In genomic region chr16:56277040-56277439, GRCh38 we compare ENCODE assay signal across 14 cellular contexts.
DNase-seq lines count a peak whose midpoint lies in the region; ATAC-seq, FAIRE-seq and TF ChIP-seq lines count a peak whose summit lies in the region.
"Had no signal": no experiment of that assay in that cellular context is flagged by ENCODE, and none has a peak within 500 bp of the region (broad histone marks: within the 10 kb centered on the region; RNA-seq: fewer than 3 reads in every experiment).

No MANE protein-coding gene starts in this region.

- H3K4me3 ChIP-seq in BE2C (ENCODE audit: low read depth, low read length) = no peak overlapping the region
- no peak overlapping the region for H3K4me3 ChIP-seq in liver (ENCODE audit: low read depth in 1 of 3, low read length in 3 of 3)
- H3K4me3 ChIP-seq: testis had no signal

- WGBS in liver = 78% methylated on average over 5 of the region's 5 CpGs

- H3K36me3 ChIP-seq in BE2C = peaks cover 66% of the 10 kb centered on the region
- peaks cover 2 to 33% (median 14%) of the 10 kb centered on the region in 4 donors for H3K36me3 ChIP-seq in liver (ENCODE audit: control insufficient read depth in 4 of 4, insufficient read depth in 3 of 4, low read depth in 1 of 4, low read length in 3 of 4)

- H3K4me1 ChIP-seq in BE2C = peaks cover under 1% of the 10 kb centered on the region; the same call in 1 of the 2 replicates
- no peaks in the 10 kb centered on the region for H3K4me1 ChIP-seq in liver (ENCODE audit: control insufficient read depth in 4 of 4, insufficient read depth in 4 of 4, low read length in 3 of 4)
- H3K4me1 ChIP-seq: testis had no signal

- no peak overlapping the region for H3K27ac ChIP-seq in liver (ENCODE audit: low read depth in 1 of 2, low read length in 2 of 2)
- H3K27ac ChIP-seq: testis had no signal

- peak in 1 of 2 donors; percentile 46 for TF ChIP-seq RAD21 in liver (IDR thresholded peaks at IDR 0.05)

- H3K4me1 Mint-ChIP-seq in brain = peaks cover 58% of the 10 kb centered on the region

- CTCF ChIA-PET in HEK293T (lab: Yijun Ruan, JAX) = interaction anchor here (0.9 to 1.5 kb wide), 2 partner anchors 14 to 32 kb away, joined by 3 read pairs; no protein-coding TSS in a partner anchor

- FAIRE-seq in RCC 7860 (lab: Jason Lieb, UNC) = no peak
- FAIRE-seq: H54 had no signal

- no peak overlapping the region for H3K4me3 Mint-ChIP-seq in brain
- H3K4me3 Mint-ChIP-seq: activated B cell treated with CpG ODN at 0.5 μM for 24 hours; activated T-cell treated with anti-CD3 and anti-CD28 coated beads, Interleukin-2, amount 50 U/mL, for 72 hours; naive B cell had no signal

- TF ChIP-seq CTCF in BE2C (IDR thresholded peaks at IDR 0.05; ENCODE audit: low read depth, low read length) (peak; percentile 67), brain (conservative IDR thresholded peaks at IDR 0.05) (peak in 1 of 2 experiments; percentile 65), liver (IDR thresholded peaks at IDR 0.05; ENCODE audit: low read depth, low read length, missing input control) (peak; percentile 10), omental fat pad (IDR thresholded peaks at IDR 0.05) (no peak)

- H3K9me3 ChIP-seq in BE2C (no peaks in the 10 kb centered on the region), liver (ENCODE audit: control insufficient read depth in 4 of 4, low read length in 3 of 4) (no peaks in the 10 kb centered on the region)
- H3K9me3 ChIP-seq: testis had no signal

- H3K27me3 Mint-ChIP-seq in brain = no peaks in the 10 kb centered on the region

- H3K9ac ChIP-seq in liver (ENCODE audit: low read depth in 1 of 2, low read length in 2 of 2) = no peak overlapping the region

- POLR2A ChIA-PET in HEK293T (lab: Yijun Ruan, JAX) = no interaction called here

- H3K36me3 Mint-ChIP-seq in brain = peaks cover 69% of the 10 kb centered on the region

- no peaks in the 10 kb centered on the region for H3K27me3 ChIP-seq in BE2C
- no peaks in the 10 kb centered on the region for H3K27me3 ChIP-seq in liver (ENCODE audit: control insufficient read depth in 4 of 4, insufficient read depth in 4 of 4, low read length in 3 of 4)
- H3K27me3 ChIP-seq: testis had no signal

- H3K9me3 Mint-ChIP-seq in brain = peaks cover 10 to 22% (median 19%) of the 10 kb centered on the region in 5 experiments

- DNase-seq in BE2C = peak; percentile 60
- DNase-seq in HEK293T (ENCODE audit: extremely low spot score) = peak; percentile 34
- no peak for DNase-seq in RCC 7860 (ENCODE audit: low spot score)
- DNase-seq in omental fat pad (ENCODE audit: low spot score) = no peak
- DNase-seq: activated B cell treated with CpG ODN at 0.5 μM for 24 hours; activated T-cell treated with anti-CD3 and anti-CD28 coated beads, Interleukin-2, amount 50 U/mL, for 72 hours; naive B cell; stimulated activated CD4-positive, alpha-beta T cell treated with anti-CD3 and anti-CD28 coated beads, Interleukin-2, amount 100 ng/mL, for 24 hours; testis had no signal

- H3K27ac Mint-ChIP-seq in brain = peak overlapping the region; percentile 56 to 87 (median 72)
- H3K27ac Mint-ChIP-seq: activated B cell treated with CpG ODN at 0.5 μM for 24 hours; activated T-cell treated with anti-CD3 and anti-CD28 coated beads, Interleukin-2, amount 50 U/mL, for 72 hours; naive B cell had no signal

- ATAC-seq in GM19324 (IDR thresholded peaks at IDR 0.05; ENCODE audit: low FRiP score, unreplicated experiment) = no peak
- ATAC-seq in omental fat pad (ENCODE audit: low FRiP score) = no peak
- no peak for ATAC-seq in HG02852 (IDR thresholded peaks at IDR 0.05; ENCODE audit: unreplicated experiment)
- ATAC-seq: activated T-cell treated with anti-CD3 and anti-CD28 coated beads, Interleukin-2, amount 50 U/mL, for 72 hours had no signal

TF ChIP-seq in HEK293T, 16 proteins besides CTCF, POLR2A, EP300 and RAD21:
- TF ChIP-seq SUZ12 (IDR thresholded peaks at IDR 0.05) = no peak
- TF ChIP-seq CTBP1 (IDR thresholded peaks at IDR 0.05; ENCODE audit: borderline replicate concordance) = no peak
- no peak for TF ChIP-seq BHLHE40 (IDR thresholded peaks at IDR 0.05; ENCODE audit: borderline replicate concordance)
- no peak for TF ChIP-seq NFRKB (IDR thresholded peaks at IDR 0.05)
- no peak for TF ChIP-seq ARNT (IDR thresholded peaks at IDR 0.05)
- TF ChIP-seq TARDBP (IDR thresholded peaks at IDR 0.05) = no peak
- TF ChIP-seq LEF1 (IDR thresholded peaks at IDR 0.05; ENCODE audit: borderline replicate concordance) = no peak
- no peak for TF ChIP-seq FOXM1 (IDR thresholded peaks at IDR 0.05; ENCODE audit: borderline replicate concordance)

TF ChIP-seq in liver, 16 proteins besides CTCF, POLR2A, EP300 and RAD21:
- no peak for TF ChIP-seq YY1 (IDR thresholded peaks at IDR 0.05)
- TF ChIP-seq RXRA (IDR thresholded peaks at IDR 0.05) = no peak
- no peak for TF ChIP-seq MAX (IDR thresholded peaks at IDR 0.05)
- no peak for TF ChIP-seq SP1 (IDR thresholded peaks at IDR 0.05)
TF ChIP-seq in liver: peak in this region for 0.

Comparison
In these comparisons a context has a peak if more than half of its experiments do, and no peak if none do; other contexts are left out.
1. DNase-seq: peak in BE2C (single experiment) and HEK293T (single experiment); none in RCC 7860 (single experiment) and omental fat pad (single experiment).
2. CTCF ChIP-seq: peak in BE2C (single experiment) and liver (single experiment); none in omental fat pad (0 of 3).